Comparison of ENCODE assay signal across 8 cellular contexts in the genomic region with DNA sequence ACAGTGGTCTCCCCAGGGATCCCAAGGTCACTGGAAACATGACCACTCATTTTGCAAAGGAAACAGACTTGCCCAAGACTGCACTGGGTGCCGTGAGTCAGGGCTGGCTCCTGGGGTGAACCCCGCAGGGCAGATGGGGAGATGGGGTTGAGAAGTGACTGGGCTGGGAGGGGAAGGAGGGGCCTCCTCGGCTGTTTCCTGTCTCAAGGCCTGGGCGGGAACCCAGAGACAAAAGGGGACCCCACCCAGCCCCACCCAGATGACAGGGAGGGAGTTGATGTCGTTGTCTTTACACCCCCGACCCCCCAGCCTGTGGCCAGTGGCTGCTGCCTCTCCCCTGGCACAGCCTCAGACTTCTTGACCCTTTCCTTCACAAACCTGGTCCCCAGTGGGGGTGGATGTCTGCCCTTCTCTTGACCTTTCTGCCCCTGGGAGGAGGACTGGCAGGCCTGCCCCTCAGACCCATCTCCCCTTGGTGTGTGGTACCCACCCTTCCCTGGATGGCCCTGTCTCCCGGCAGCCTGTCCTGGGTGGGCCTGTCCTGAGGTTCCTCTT. TPM values are rescaled to one million over a fixed set of nuclear protein-coding genes. Genes with fewer than 3 reads are reported as not detected.
DNase-seq lines count a peak whose midpoint lies in the region; ATAC-seq and TF ChIP-seq lines count a peak whose summit lies in the region.

No MANE protein-coding gene starts in this region.

- H3K36me3 ChIP-seq in prostate gland: no peaks in the 10 kb centered on the region

- DNase-seq in GM20000 (ENCODE audit: low spot score): peak; percentile 61
- DNase-seq in activated CD4-positive, alpha-beta T cell treated with anti-CD3 and anti-CD28 coated beads for 24 hours (ENCODE audit: low read depth in 2 of 2): peak; percentile 63 to 67
- DNase-seq in effector CD4-positive, alpha-beta T cell: peak; percentile 64
- peak; percentile 62 to 66 for DNase-seq in stimulated activated CD8-positive, alpha-beta memory T cell treated with anti-CD3 and anti-CD28 coated beads, Interleukin-7, amount 100 ng/mL, for 4 hours (ENCODE audit: low read depth in 2 of 2)
- DNase-seq in NCI-H2171 treated with DMSO at 0.1 percent for 48 hours (lab: John Stamatoyannopoulos, UW): no peak
- DNase-seq in prostate gland (ENCODE audit: low spot score): no peak

- H3K4me1 ChIP-seq in prostate gland (replicated peaks): no peaks in the 10 kb centered on the region

- no peak overlapping the region for H3K27ac ChIP-seq in prostate gland

- TF ChIP-seq POLR2A in prostate gland (IDR thresholded peaks at IDR 0.05): no peak

- no peak for ATAC-seq in HG02981 (IDR thresholded peaks at IDR 0.05; ENCODE audit: unreplicated experiment)
- ATAC-seq in HG03521 (IDR thresholded peaks at IDR 0.05; ENCODE audit: unreplicated experiment): no peak

- H3K27me3 ChIP-seq in prostate gland (replicated peaks; ENCODE audit: insufficient read depth): no peaks in the 10 kb centered on the region

- intact Hi-C loops in prostate gland (cut with DNase I): no loop called here

- no peak overlapping the region for H3K4me3 ChIP-seq in prostate gland

- H3K9me3 ChIP-seq in prostate gland: no peaks in the 10 kb centered on the region

- TF ChIP-seq CTCF in GM20000 (IDR thresholded peaks at IDR 0.05; ENCODE audit: extremely low read depth, missing control alignments) (no peak), prostate gland (IDR thresholded peaks at IDR 0.05) (no peak)

- WGBS in prostate gland: 61% methylated on average over 7 of the region's 7 CpGs

RNA-seq across cellular contexts. Expression of gene MYO1G, which starts 1.4 kb away (rescaled TPM):
- total RNA-seq in prostate gland: 1 to 10 TPM; 1.9 to 2.7 TPM

RNA-seq across cellular contexts. Expression of gene CCM2, which starts 22.6 kb away (rescaled TPM):
- total RNA-seq in prostate gland: 10 to 100 TPM; 30.0 to 83.6 TPM

Comparison
In these comparisons a context has a peak if more than half of its experiments do, and no peak if none do; other contexts are left out.
1. DNase-seq: peak in GM20000 (single experiment), activated CD4-positive, alpha-beta T cell treated with anti-CD3 and anti-CD28 coated beads for 24 hours (2 of 2), effector CD4-positive, alpha-beta T cell (single experiment) and stimulated activated CD8-positive, alpha-beta memory T cell treated with anti-CD3 and anti-CD28 coated beads, Interleukin-7, amount 100 ng/mL, for 4 hours (2 of 2); none in NCI-H2171 treated with DMSO at 0.1 percent for 48 hours (single experiment) and prostate gland (single experiment).